23 cellular contexts compared by ENCODE assay signal in genomic region chr2:27006602-27007415, GRCh38.
"Had no signal": no experiment of that assay in that cellular context is flagged by ENCODE, and none has a peak within 500 bp of the region (broad histone marks: within the 10 kb centered on the region; RNA-seq: fewer than 3 reads in every experiment).

No MANE protein-coding gene starts in this region.

- H3K36me3 Mint-ChIP-seq: naive B cell; stimulated activated naive B cell treated with anti-CD40 and anti-IgM and Interleukin-4, amounts not matched to agents 10 μg/mL and 1 μg/mL and 100 μg/mL, for 72 hours had no signal

- H3K4me3 Mint-ChIP-seq: dendritic cell treated with granulocyte-macrophage colony-stimulating factor and Interleukin-4, amounts not matched to agents 40 ng/mL and 50 ng/mL, for 4 days; memory B cell; naive B cell; nephron; stimulated activated naive B cell treated with anti-CD40 and anti-IgM and Interleukin-4, amounts not matched to agents 10 μg/mL and 1 μg/mL and 100 μg/mL, for 72 hours had no signal

- H3K4me1 Mint-ChIP-seq: memory B cell, naive B cell, nephron had no signal

- H3K9me3 ChIP-seq: left lung, lower lobe of right lung, psoas muscle, right lobe of liver, spleen, stomach, thoracic aorta, transverse colon had no signal

- H3K9me3 Mint-ChIP-seq: dendritic cell treated with granulocyte-macrophage colony-stimulating factor and Interleukin-4, amounts not matched to agents 40 ng/mL and 50 ng/mL, for 4 days; memory B cell; naive B cell; nephron; stimulated activated naive B cell treated with anti-CD40 and anti-IgM and Interleukin-4, amounts not matched to agents 10 μg/mL and 1 μg/mL and 100 μg/mL, for 72 hours had no signal

- H3K27ac Mint-ChIP-seq: dendritic cell treated with granulocyte-macrophage colony-stimulating factor and Interleukin-4, amounts not matched to agents 40 ng/mL and 50 ng/mL, for 4 days; memory B cell; nephron; stimulated activated naive B cell treated with anti-CD40 and anti-IgM and Interleukin-4, amounts not matched to agents 10 μg/mL and 1 μg/mL and 100 μg/mL, for 72 hours had no signal

- H3K36me3 ChIP-seq: heart left ventricle, left lung, lower lobe of right lung, right lobe of liver, spleen, stomach, thoracic aorta, transverse colon had no signal

- H3K27ac ChIP-seq: heart left ventricle, left lung, lower lobe of right lung, psoas muscle, right lobe of liver, spleen, stomach, thoracic aorta, transverse colon had no signal

- H3K4me3 ChIP-seq: heart left ventricle, left lung, lower lobe of right lung, psoas muscle, right lobe of liver, spleen, stomach, thoracic aorta, transverse colon had no signal

- DNase-seq: cerebellar nuclear complex; foreskin melanocyte; heart left ventricle; islet precursor cell; left lung; lower lobe of right lung; naive B cell; occipital lobe; psoas muscle; retina; right lobe of liver; spleen; stimulated activated CD4-positive, alpha-beta T cell treated with anti-CD3 and anti-CD28 coated beads, Interleukin-15, amount 100 ng/mL, for 24 hours; stimulated activated CD4-positive, alpha-beta T cell treated with anti-CD3 and anti-CD28 coated beads, Interleukin-1b, Interleukin-23, amount 100 ng/mL, for 48 hours; stimulated activated CD4-positive, alpha-beta T cell treated with anti-CD3 and anti-CD28 coated beads, Interleukin-4, amount 100 ng/mL, for 24 hours; stimulated activated naive B cell treated with anti-CD40 and anti-IgM and Interleukin-4, amounts not matched to agents 10 μg/mL and 1 μg/mL and 100 μg/mL, for 72 hours; stomach; substantia nigra; transverse colon had no signal

- H3K4me1 ChIP-seq: lower lobe of right lung, transverse colon had no signal

- ATAC-seq: left lung; lower lobe of right lung; psoas muscle; stimulated activated naive B cell treated with anti-CD40 and anti-IgM and Interleukin-4, amounts not matched to agents 10 μg/mL and 1 μg/mL and 100 μg/mL, for 72 hours had no signal

- H3K27me3 ChIP-seq: heart left ventricle, left lung, right lobe of liver, spleen, stomach, transverse colon had no signal
